In the genomic region with DNA sequence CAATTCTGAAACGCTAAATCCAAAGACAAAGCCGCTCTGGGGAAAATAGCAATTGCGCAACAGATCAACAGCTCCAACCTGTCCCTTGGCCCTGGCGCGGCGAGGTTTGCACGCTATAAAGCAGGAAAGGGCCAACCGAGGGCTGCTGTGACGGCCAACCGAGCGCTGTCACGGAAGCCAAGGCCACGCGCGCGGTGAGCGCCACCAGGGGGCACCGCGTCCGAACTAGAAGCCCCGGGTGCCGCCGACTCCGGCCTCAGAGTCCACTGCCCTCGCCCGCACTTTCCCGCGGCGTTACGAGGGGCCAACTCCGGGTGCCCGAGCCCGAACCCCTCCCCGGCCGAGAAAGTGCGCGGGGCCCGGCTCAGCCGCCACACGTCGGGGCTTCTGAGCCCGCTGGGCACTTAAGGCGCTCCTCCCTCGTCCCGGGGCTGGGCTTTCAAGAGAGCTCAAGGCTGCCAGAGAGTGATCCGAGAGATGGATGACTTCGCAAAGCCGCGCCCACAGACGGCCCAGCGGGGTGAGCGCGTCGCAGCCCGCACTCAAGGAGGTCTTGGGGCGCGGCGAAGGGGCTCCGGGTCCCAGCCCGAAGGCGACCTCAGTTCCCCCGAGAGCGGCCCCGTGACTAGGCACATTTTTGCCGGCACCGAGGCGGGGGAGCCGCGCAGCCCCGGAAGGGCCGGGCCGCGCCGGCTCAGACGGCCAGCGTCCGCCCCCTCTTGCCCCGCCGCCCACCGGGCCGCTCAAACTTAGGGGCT, we compare ENCODE assay signal across 8 cellular contexts. TPM values are rescaled to one million over a fixed set of nuclear protein-coding genes. Genes with fewer than 3 reads are reported as not detected.
DNase-seq lines count a peak whose midpoint lies in the region; ATAC-seq and TF ChIP-seq lines count a peak whose summit lies in the region.

No MANE protein-coding gene starts in this region.

- H3K9me3 ChIP-seq in BE2C: no peaks in the 10 kb centered on the region

- no peaks in the 10 kb centered on the region for H3K36me3 ChIP-seq in BE2C

- ATAC-seq in HG03378 (IDR thresholded peaks at IDR 0.05; ENCODE audit: unreplicated experiment): peak; percentile 54

- DNase-seq in BE2C: peak; percentile 93
- peak; percentile 87 for DNase-seq in NCI-H446 treated with DMSO at 0.1 percent for 48 hours (lab: John Stamatoyannopoulos, UW)
- DNase-seq in activated CD4-positive, alpha-beta T cell treated with anti-CD3 and anti-CD28 coated beads for 1 hour: peak; percentile 87
- peak; percentile 85 for DNase-seq in cerebellum (ENCODE audit: low spot score)
- peak; percentile 83 for DNase-seq in kidney glomerular epithelial cell (lab: John Stamatoyannopoulos, UW)
- DNase-seq in stimulated activated CD4-positive, alpha-beta T cell treated with anti-CD3 and anti-CD28 coated beads, Interleukin-15, amount 100 ng/mL, for 48 hours (ENCODE audit: low read depth in 2 of 2): peak; percentile 86 to 89

- TF ChIP-seq CTCF in BE2C (IDR thresholded peaks at IDR 0.05; ENCODE audit: low read depth, low read length): peak; percentile 69

- H3K4me3 ChIP-seq in BE2C (ENCODE audit: low read depth, low read length): peak overlapping the region; percentile 83

- TF ChIP-seq POLR2A in GM19099 (IDR thresholded peaks at IDR 0.05; ENCODE audit: extremely low read depth, insufficient read length, low read depth): peak; percentile 65

- H3K4me1 ChIP-seq in BE2C: peaks cover 4% of the 10 kb centered on the region; the same call in 1 of the 2 replicates

- no peaks in the 10 kb centered on the region for H3K27me3 ChIP-seq in BE2C

RNA-seq across cellular contexts. Expression of gene NFE2L2, which starts 0.9 kb away (rescaled TPM):
- polyA plus RNA-seq in BE2C (2012; ENCODE audit: insufficient read depth, insufficient read length, low read depth): 26.0 TPM
- total RNA-seq in cerebellum: 21.1 TPM

RNA-seq across cellular contexts. Expression of gene HNRNPA3, which starts 51.0 kb away (rescaled TPM):
- polyA plus RNA-seq in BE2C (2012; ENCODE audit: insufficient read depth, insufficient read length, low read depth): 79.6 TPM
- total RNA-seq in cerebellum: 110 TPM

Comparison
In these comparisons a context has a peak if more than half of its experiments do, and no peak if none do; other contexts are left out.
1. Peak in every context shown above with its lines: DNase-seq, ATAC-seq and H3K4me3 ChIP-seq.